ENCODE assay signal across 24 cellular contexts in genomic region chrX:45266456-45266855, GRCh38.
DNase-seq lines count a peak whose midpoint lies in the region; ATAC-seq and TF ChIP-seq lines count a peak whose summit lies in the region.
"Had no signal": no experiment of that assay in that cellular context is flagged by ENCODE, and none has a peak within 500 bp of the region (broad histone marks: within the 10 kb centered on the region; RNA-seq: fewer than 3 reads in every experiment).

No MANE protein-coding gene starts in this region.

- no peaks in the 10 kb centered on the region for H3K9me3 ChIP-seq in esophagus muscularis mucosa
- H3K9me3 ChIP-seq: BLaER1, MG63, Peyer's patch had no signal

- DNase-seq in ACHN, result peak; percentile 0
- DNase-seq in LHCN-M2 (ENCODE audit: low read depth), result peak; percentile 18
- peak; percentile 25 for DNase-seq in dermis blood vessel endothelial cell
- peak; percentile 6 for DNase-seq in kidney glomerular epithelial cell (lab: John Stamatoyannopoulos, UW)
- DNase-seq in esophagus muscularis mucosa (ENCODE audit: extremely low spot score), result no peak
- DNase-seq in DMS153 treated with DMSO at 0.1 percent for 48 hours (lab: John Stamatoyannopoulos, UW; ENCODE audit: unreplicated experiment), result no peak
- DNase-seq: 8988T; CD4-positive, alpha-beta memory T cell; DMS153; IMR-90; MG63; NCI-H1048; NCI-H1436; NCI-H2029 treated with DMSO at 0.1 percent for 48 hours; NCI-H2171; NCI-H446 treated with DMSO at 0.1 percent for 48 hours; NK-92 treated with Interleukin-12 subunit alpha and Interleukin-12 subunit beta, amount 100 ng/mL, for 24 hours; Peyer's patch; Right ventricle myocardium superior had no signal

- intact Hi-C loops in esophagus muscularis mucosa (cut with DNase I), result no loop called here

- H3K27ac ChIP-seq in esophagus muscularis mucosa (replicated peaks in 1 of 4), result no peak overlapping the region
- H3K27ac ChIP-seq: BLaER1, HL-60, Peyer's patch, SK-N-MC had no signal

- H3K4me3 ChIP-seq in esophagus muscularis mucosa, result no peak overlapping the region
- H3K4me3 ChIP-seq: BLaER1, MG63, Peyer's patch, SK-N-MC had no signal

- in situ Hi-C loops in ACHN (cut with HindIII; ENCODE audit: low pct_ligation_motif_present, low pct_unique_long_range_greater_than_20kb, low sequenced_read_pairs), result no loop called here

- no peak for TF ChIP-seq CTCF in esophagus muscularis mucosa (IDR thresholded peaks at IDR 0.05)

- TF ChIP-seq EP300 in esophagus muscularis mucosa (IDR thresholded peaks at IDR 0.05), result no peak

- no peak for TF ChIP-seq POLR2A in esophagus muscularis mucosa (IDR thresholded peaks at IDR 0.05; ENCODE audit: low read depth)

- H3K36me3 ChIP-seq in esophagus muscularis mucosa, result no peaks in the 10 kb centered on the region
- H3K36me3 ChIP-seq: BLaER1, MG63, Peyer's patch had no signal

- ATAC-seq in esophagus mucosa, result no peak
- no peak for ATAC-seq in HG02884 (IDR thresholded peaks at IDR 0.05; ENCODE audit: unreplicated experiment)

- H3K4me1 ChIP-seq in esophagus muscularis mucosa, result no peaks in the 10 kb centered on the region
- H3K4me1 ChIP-seq: BLaER1, Peyer's patch had no signal

- no peaks in the 10 kb centered on the region for H3K27me3 ChIP-seq in esophagus muscularis mucosa
- H3K27me3 ChIP-seq: BLaER1, MG63, Peyer's patch had no signal

- WGBS in esophagus muscularis mucosa, result 86% methylated on average over 1 of the region's 1 CpG

Comparison
In these comparisons a context has a peak if more than half of its experiments do, and no peak if none do; other contexts are left out.
1. DNase-seq: peak in ACHN (single experiment), LHCN-M2 (single experiment), dermis blood vessel endothelial cell (single experiment) and kidney glomerular epithelial cell (single experiment); none in esophagus muscularis mucosa (single experiment) and DMS153 treated with DMSO at 0.1 percent for 48 hours (single experiment).